8 cellular contexts compared by ENCODE assay signal in the genomic region with DNA sequence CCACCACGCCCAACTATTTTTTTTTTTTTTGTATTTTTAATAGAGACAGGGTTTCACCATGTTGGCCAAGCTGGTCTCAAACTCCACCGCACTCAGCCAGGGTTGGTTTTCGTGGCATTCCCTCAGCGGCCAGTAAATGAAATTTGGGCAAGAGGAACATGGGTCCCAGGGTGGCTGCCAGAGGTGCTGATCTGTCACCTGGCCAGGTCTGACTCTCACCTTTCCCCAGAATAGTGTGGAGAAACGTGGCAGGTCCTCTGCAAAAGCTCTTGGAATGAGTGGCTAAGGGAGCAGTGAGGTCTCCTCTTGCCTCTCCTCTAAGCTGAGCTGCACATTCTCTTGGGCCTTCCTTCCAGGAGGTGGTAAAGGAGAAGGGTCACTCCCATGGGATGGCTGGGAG.
"Had no signal": no experiment of that assay in that cellular context is flagged by ENCODE, and none has a peak within 500 bp of the region (broad histone marks: within the 10 kb centered on the region; RNA-seq: fewer than 3 reads in every experiment).

No MANE protein-coding gene starts in this region.

- FAIRE-seq: H1, H54, HepG2 had no signal

- ATAC-seq: GM23338, HepG2 had no signal

- H3K4me3 Mint-ChIP-seq: GM23338, H9, IgD-negative memory B cell had no signal

- H3K27ac Mint-ChIP-seq: GM23338, H9, IgD-negative memory B cell had no signal

- H3K36me3 Mint-ChIP-seq: IgD-negative memory B cell had no signal

- H3K4me3 ChIP-seq: GM23338 had no signal

- DNase-seq: H9, HCEC 1CT had no signal

- H3K9me3 Mint-ChIP-seq: H9 had no signal

- H3K27me3 Mint-ChIP-seq: IgD-negative memory B cell had no signal

- H3K27ac ChIP-seq: HL-60 had no signal

- H3K4me1 Mint-ChIP-seq: IgD-negative memory B cell had no signal
